In genomic region chr10:102582181-102582580, GRCh38 we compare ENCODE assay signal across 21 cellular contexts.
"Had no signal": no experiment of that assay in that cellular context is flagged by ENCODE, and none has a peak within 500 bp of the region (broad histone marks: within the 10 kb centered on the region; RNA-seq: fewer than 3 reads in every experiment).

No MANE protein-coding gene starts in this region.

- H3K9me3 Mint-ChIP-seq: activated naive CD8-positive, alpha-beta T cell treated with anti-CD3 and anti-CD28 coated beads for 36 hours; activated T-cell treated with anti-CD3 and anti-CD28 coated beads, Interleukin-2, amount 50 U/mL, for 4 hours; T-helper 1 cell treated with Interleukin-12 subunit alpha and Interleukin-12 subunit beta and Interleukin-4 antibody, amounts not matched to agents 30 μg/mL and 1 μg/mL, for 36 hours had no signal

- H3K4me3 Mint-ChIP-seq: activated naive CD8-positive, alpha-beta T cell treated with anti-CD3 and anti-CD28 coated beads for 36 hours; activated T-cell treated with anti-CD3 and anti-CD28 coated beads, Interleukin-2, amount 50 U/mL, for 4 hours; naive B cell; T-helper 1 cell treated with Interleukin-12 subunit alpha and Interleukin-12 subunit beta and Interleukin-4 antibody, amounts not matched to agents 30 μg/mL and 1 μg/mL, for 36 hours had no signal

- H3K27ac ChIP-seq: neutrophil, ovary, tibial artery had no signal

- H3K27me3 Mint-ChIP-seq: activated naive CD8-positive, alpha-beta T cell treated with anti-CD3 and anti-CD28 coated beads for 36 hours; naive B cell had no signal

- H3K36me3 ChIP-seq: neutrophil, ovary, tibial artery had no signal

- H3K36me3 Mint-ChIP-seq: activated naive CD8-positive, alpha-beta T cell treated with anti-CD3 and anti-CD28 coated beads for 36 hours had no signal

- DNase-seq: activated CD4-positive, alpha-beta T cell treated with anti-CD3 and anti-CD28 coated beads for 4 hours; activated CD4-positive, alpha-beta T cell treated with anti-CD3 and anti-CD28 coated beads, Interleukin-2, amount 50 U/mL, for 48 hours; activated CD4-positive, CD25-positive, alpha-beta regulatory T cell; activated CD8-positive, alpha-beta memory T cell treated with anti-CD3 and anti-CD28 coated beads, Interleukin-2, amount 50 U/mL, for 48 hours; activated naive CD4-positive, alpha-beta T cell treated with Interleukin-2 at 50 U/mL for 16 hours; activated naive CD8-positive, alpha-beta T cell treated with anti-CD3 and anti-CD28 coated beads for 36 hours; activated T-cell treated with anti-CD3 and anti-CD28 coated beads, Interleukin-2, amount 50 U/mL, for 4 hours; amniotic stem cell; central memory CD4-positive, alpha-beta T cell; kidney; naive B cell; ovary; right cardiac atrium; stimulated activated CD4-positive, alpha-beta T cell treated with anti-CD3 and anti-CD28 coated beads, Interleukin-4, amount 100 ng/mL, for 24 hours; stimulated activated naive CD8-positive, alpha-beta T cell treated with anti-CD3 and anti-CD28 coated beads, Interleukin-15, Interleukin-2, amounts not matched to agents 100 U/mL and 50 U/mL, for 24 hours; T1000; tibial artery had no signal

- H3K4me3 ChIP-seq: dorsolateral prefrontal cortex, lung, ovary, tibial artery had no signal

- H3K27me3 ChIP-seq: dorsolateral prefrontal cortex, neutrophil, ovary, tibial artery had no signal

- H3K9me3 ChIP-seq: neutrophil, ovary, tibial artery had no signal

- H3K27ac Mint-ChIP-seq: activated naive CD8-positive, alpha-beta T cell treated with anti-CD3 and anti-CD28 coated beads for 36 hours; T-helper 1 cell treated with Interleukin-12 subunit alpha and Interleukin-12 subunit beta and Interleukin-4 antibody, amounts not matched to agents 30 μg/mL and 1 μg/mL, for 36 hours had no signal

- H3K4me1 ChIP-seq: tibial artery had no signal
